ENCODE assay signal across 17 cellular contexts in genomic region chr4:153234923-153235322, GRCh38. TPM values are rescaled to one million over a fixed set of nuclear protein-coding genes. Genes with fewer than 3 reads are reported as not detected.
A peak's percentile ranks its signal among the peaks of the same experiment; 100 is the strongest.
DNase-seq lines count a peak whose midpoint lies in the region; TF ChIP-seq lines count a peak whose summit lies in the region.
"Had no signal": no experiment of that assay in that cellular context is flagged by ENCODE, and none has a peak within 500 bp of the region (broad histone marks: within the 10 kb centered on the region; RNA-seq: fewer than 3 reads in every experiment).

No MANE protein-coding gene starts in this region.

- DNase-seq in GM03348 (ENCODE audit: low spot score), result peak; percentile 47
- peak; percentile 22 for DNase-seq in myocyte (ENCODE audit: low read depth)
- no peak for DNase-seq in epidermal melanocyte (ENCODE audit: insufficient read length, low spot score)
- DNase-seq in colonic mucosa, result no peak
- no peak for DNase-seq in MV-4-11 (lab: John Stamatoyannopoulos, UW)
- DNase-seq: activated B cell treated with CpG ODN at 0.5 μM for 24 hours; activated T-cell treated with anti-CD3 and anti-CD28 coated beads, Interleukin-2, amount 50 U/mL, for 4 hours; COR-L47; effector memory CD8-positive, alpha-beta T cell; left ventricle myocardium inferior; NCI-H2081; small intestine had no signal

- H3K27ac Mint-ChIP-seq in brain, result peak overlapping the region in 4 of 5 experiments; percentile 47 to 84 (median 76)
- H3K27ac Mint-ChIP-seq: activated B cell treated with CpG ODN at 0.5 μM for 24 hours; effector memory CD8-positive, alpha-beta T cell had no signal

- peaks cover 61% of the 10 kb centered on the region for H3K36me3 Mint-ChIP-seq in brain

- no peak overlapping the region for H3K4me3 ChIP-seq in Loucy (ENCODE audit: low read length, poor library complexity, severe bottlenecking)
- H3K4me3 ChIP-seq in colonic mucosa, result no peak overlapping the region
- H3K4me3 ChIP-seq: ascending aorta, left ventricle myocardium inferior, suprapubic skin had no signal

- no peak overlapping the region for H3K4me2 ChIP-seq in Loucy (ENCODE audit: low read depth, low read length, poor library complexity, severe bottlenecking)

- peak overlapping the region in 3 of 5 experiments; percentile 0 to 12 (median 8) for H3K4me3 Mint-ChIP-seq in brain
- H3K4me3 Mint-ChIP-seq: activated B cell treated with CpG ODN at 0.5 μM for 24 hours; activated T-cell treated with anti-CD3 and anti-CD28 coated beads, Interleukin-2, amount 50 U/mL, for 4 hours; effector memory CD8-positive, alpha-beta T cell had no signal

- no peaks in the 10 kb centered on the region for H4K20me1 ChIP-seq in Loucy (ENCODE audit: insufficient read depth, low read length, poor library complexity, severe bottlenecking)

- intact Hi-C loops in colonic mucosa (cut with DNase I), result no loop called here

- H3K9ac ChIP-seq in Loucy (ENCODE audit: low read depth, low read length, poor library complexity, severe bottlenecking) (no peak overlapping the region), colonic mucosa (ENCODE audit: low read depth in 2 of 2, low read length in 2 of 2) (peak overlapping the region in 1 of 2 donors; percentile 47)

- H3K9me3 Mint-ChIP-seq in brain, result no peaks in the 10 kb centered on the region
- H3K9me3 Mint-ChIP-seq: activated B cell treated with CpG ODN at 0.5 μM for 24 hours; activated T-cell treated with anti-CD3 and anti-CD28 coated beads, Interleukin-2, amount 50 U/mL, for 4 hours; effector memory CD8-positive, alpha-beta T cell had no signal

- no peak overlapping the region for H2AFZ ChIP-seq in Loucy (ENCODE audit: low read length)

- no peak overlapping the region for H3K27ac ChIP-seq in colonic mucosa
- H3K27ac ChIP-seq: ascending aorta, left ventricle myocardium inferior, neutrophil, suprapubic skin had no signal

- no peaks in the 10 kb centered on the region for H3K27me3 ChIP-seq in Loucy (ENCODE audit: insufficient read depth, low read length, poor library complexity, severe bottlenecking)
- no peaks in the 10 kb centered on the region for H3K27me3 ChIP-seq in colonic mucosa
- H3K27me3 ChIP-seq: ascending aorta, suprapubic skin had no signal

- TF ChIP-seq CTCF in Loucy (conservative IDR thresholded peaks at IDR 0.05; ENCODE audit: low read length) (0 out of 2 replicates have a peak, but pooled peaks have one; percentile 13), brain (conservative IDR thresholded peaks at IDR 0.05) (no peak), colonic mucosa (IDR thresholded peaks at IDR 0.05) (no peak)

- H3K36me3 ChIP-seq in Loucy (ENCODE audit: insufficient read depth, low read length) (no peaks in the 10 kb centered on the region), colonic mucosa (no peaks in the 10 kb centered on the region)
- H3K36me3 ChIP-seq: neutrophil, suprapubic skin had no signal

- H3K79me2 ChIP-seq in Loucy (ENCODE audit: insufficient read depth, low read length), result no peaks in the 10 kb centered on the region

- H3K27me3 Mint-ChIP-seq in brain, result no peaks in the 10 kb centered on the region

- H3K9me3 ChIP-seq in Loucy (ENCODE audit: insufficient read depth, low read depth, low read length), result no peaks in the 10 kb centered on the region
- no peaks in the 10 kb centered on the region for H3K9me3 ChIP-seq in colonic mucosa
- H3K9me3 ChIP-seq: ascending aorta, left ventricle myocardium inferior, neutrophil, suprapubic skin had no signal

- no peaks in the 10 kb centered on the region for H3F3A ChIP-seq in Loucy (ENCODE audit: low read depth)

- H3K4me1 ChIP-seq in Loucy (ENCODE audit: insufficient read depth, low read length, poor library complexity, severe bottlenecking), result peaks cover 19% of the 10 kb centered on the region
- H3K4me1 ChIP-seq in colonic mucosa, result peaks cover 9% of the 10 kb centered on the region

- H3K9me2 ChIP-seq in Loucy (replicated peaks; ENCODE audit: low read depth, low read length), result no peaks in the 10 kb centered on the region

- H3K4me1 Mint-ChIP-seq in brain, result peaks cover 86% of the 10 kb centered on the region

RNA-seq across cellular contexts. Expression of gene TRIM2, which starts 30.7 kb away (rescaled TPM):
- polyA plus RNA-seq in brain (ENCODE audit: insufficient read depth, low read depth, low replicate concordance), result 17.8 TPM
- 8.0 and 8.3 TPM in 2 replicates for total RNA-seq in myocyte
- polyA plus RNA-seq in myocyte (2012), result 2.8 TPM
- 100 to 1,000 TPM; 120 to 151 TPM for total RNA-seq in colonic mucosa

Comparison
In these comparisons a context has a peak if more than half of its experiments do, and no peak if none do; other contexts are left out.
1. DNase-seq: peak in GM03348 (single experiment) and myocyte (single experiment); none in epidermal melanocyte (single experiment), colonic mucosa (single experiment) and MV-4-11 (single experiment).
2. RNA of gene TRIM2, which starts 30.7 kb away (total RNA-seq): 120 to 151 TPM in colonic mucosa; 8.0 to 8.3 TPM in myocyte; every median in the first group is over 10 times any median in the second.